12 cellular contexts compared by ENCODE assay signal in the genomic region with DNA sequence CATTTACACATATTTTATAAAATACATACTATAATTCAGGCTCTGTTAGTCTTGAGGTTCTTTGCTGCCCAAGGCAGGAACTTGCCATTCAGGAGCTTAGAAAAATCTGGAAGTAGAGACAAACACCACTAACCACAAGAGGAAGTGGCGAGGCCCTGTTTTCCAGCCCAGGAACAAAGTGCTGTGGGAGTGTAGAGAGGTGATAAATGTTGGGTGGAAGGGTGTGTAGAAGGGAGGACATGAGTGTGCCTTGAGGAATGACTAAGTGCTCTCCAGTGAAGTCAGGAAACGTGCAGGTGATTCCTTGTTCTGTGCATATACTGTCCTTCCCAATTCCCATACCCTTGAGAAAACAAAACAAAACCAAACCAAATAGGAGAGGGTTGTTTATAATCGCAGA.
DNase-seq lines count a peak whose midpoint lies in the region; ATAC-seq and TF ChIP-seq lines count a peak whose summit lies in the region.
"Had no signal": no experiment of that assay in that cellular context is flagged by ENCODE, and none has a peak within 500 bp of the region (broad histone marks: within the 10 kb centered on the region; RNA-seq: fewer than 3 reads in every experiment).

No MANE protein-coding gene starts in this region.

- no peak for TF ChIP-seq EP300 in esophagus muscularis mucosa (IDR thresholded peaks at IDR 0.05)

- H3K27me3 ChIP-seq in Caco-2 (replicated peaks; ENCODE audit: control insufficient read depth, insufficient read depth, low read length) (no peaks in the 10 kb centered on the region), esophagus muscularis mucosa (no peaks in the 10 kb centered on the region), neutrophil (peaks cover 18% of the 10 kb centered on the region)
- H3K27me3 ChIP-seq: uterus had no signal

- peaks cover 37% of the 10 kb centered on the region for H3K9me3 Mint-ChIP-seq in Caco-2 (ENCODE audit: unreplicated experiment)
- H3K9me3 Mint-ChIP-seq in natural killer cell: peaks cover 7 to 9% of the 10 kb centered on the region in 2 donors

- no peak overlapping the region for H3K4me3 ChIP-seq in Caco-2 (ENCODE audit: low read depth, low read length)
- no peak overlapping the region for H3K4me3 ChIP-seq in esophagus muscularis mucosa
- H3K4me3 ChIP-seq in neutrophil (ENCODE audit: low read depth in 1 of 2, low read length in 1 of 2): no peak overlapping the region
- no peak overlapping the region for H3K4me3 ChIP-seq in lower leg skin (ENCODE audit: low read depth, poor library complexity, severe bottlenecking)
- H3K4me3 ChIP-seq: uterus had no signal

- no peak for DNase-seq in Caco-2
- peak; percentile 81 for DNase-seq in OCI-M1 (lab: John Stamatoyannopoulos, UW)
- DNase-seq in esophagus muscularis mucosa (ENCODE audit: extremely low spot score): no peak
- no peak for DNase-seq in NCI-H524 (lab: John Stamatoyannopoulos, UW)
- DNase-seq in natural killer cell: no peak
- DNase-seq in lower leg skin (ENCODE audit: low spot score in 2 of 2): no peak
- DNase-seq: activated gamma-delta T cell, DMS153, SHP77 treated with DMSO at 0.1 percent for 48 hours, uterus had no signal

- H3K9me3 ChIP-seq in Caco-2: peaks cover 15% of the 10 kb centered on the region; the same call in 1 of the 2 replicates
- peaks cover 0 to 17% (median 6%) of the 10 kb centered on the region in 4 donors for H3K9me3 ChIP-seq in esophagus muscularis mucosa
- H3K9me3 ChIP-seq in neutrophil: peaks cover 10% of the 10 kb centered on the region
- H3K9me3 ChIP-seq: uterus had no signal

- H3K4me3 Mint-ChIP-seq in Caco-2 (ENCODE audit: unreplicated experiment) (no peak overlapping the region), natural killer cell (no peak overlapping the region)

- H3K36me3 Mint-ChIP-seq in Caco-2 (ENCODE audit: insufficient read depth, unreplicated experiment) (peaks cover 5% of the 10 kb centered on the region), natural killer cell (peaks cover 16% of the 10 kb centered on the region)

- 50% methylated on average over 3 of the region's 3 CpGs for WGBS in esophagus muscularis mucosa
- 56 to 59% methylated on average over 3 of the region's 3 CpGs for WGBS in lower leg skin, 2 donors

- no TSS peak for BruUV-seq in Caco-2 (replicated peaks; lab: Mats Ljungman, UMichigan)

- intact Hi-C loops in Caco-2 (cut with micrococcal nuclease; ENCODE audit: unreplicated experiment): no loop called here
- intact Hi-C loops in esophagus muscularis mucosa (cut with DNase I): loop anchor here (5.0 kb wide), 1 partner anchor 82 kb away; a partner anchor contains a TSS
- intact Hi-C loops in natural killer cell (cut with micrococcal nuclease): no loop called here
- intact Hi-C loops in lower leg skin (cut with DNase I; ENCODE audit: low total_unique reads): no loop called here

- H3K27ac Mint-ChIP-seq in Caco-2 (ENCODE audit: unreplicated experiment): peak overlapping the region; percentile 85
- no peak overlapping the region for H3K27ac Mint-ChIP-seq in natural killer cell

- H3K27me3 Mint-ChIP-seq in Caco-2 (ENCODE audit: insufficient read depth, unreplicated experiment): no peaks in the 10 kb centered on the region
- H3K27me3 Mint-ChIP-seq in natural killer cell (ENCODE audit: low read depth in 2 of 2): peaks cover 18 to 27% of the 10 kb centered on the region in 2 donors

- TF ChIP-seq CTCF in Caco-2 (IDR thresholded peaks at IDR 0.05; ENCODE audit: insufficient read depth in 1 of 2, low read depth in 1 of 2, low read length in 1 of 2, severe bottlenecking in 1 of 2, unreplicated experiment in 1 of 2) (no peak), esophagus muscularis mucosa (IDR thresholded peaks at IDR 0.05) (no peak), neutrophil (IDR thresholded peaks at IDR 0.05) (no peak), natural killer cell (IDR thresholded peaks at IDR 0.05) (no peak), lower leg skin (IDR thresholded peaks at IDR 0.05) (no peak)

- no peaks in the 10 kb centered on the region for H3K36me3 ChIP-seq in Caco-2 (ENCODE audit: control insufficient read depth, insufficient read depth, low read length)
- no peaks in the 10 kb centered on the region for H3K36me3 ChIP-seq in esophagus muscularis mucosa
- no peaks in the 10 kb centered on the region for H3K36me3 ChIP-seq in neutrophil
- H3K36me3 ChIP-seq: uterus had no signal

- TF ChIP-seq POLR2A in esophagus muscularis mucosa (IDR thresholded peaks at IDR 0.05; ENCODE audit: low read depth) (no peak), lower leg skin (IDR thresholded peaks at IDR 0.05) (no peak)

- H3K4me1 Mint-ChIP-seq in Caco-2 (ENCODE audit: low read depth, unreplicated experiment): peaks cover 23% of the 10 kb centered on the region
- no peaks in the 10 kb centered on the region for H3K4me1 Mint-ChIP-seq in natural killer cell

- ATAC-seq in HG02588 (IDR thresholded peaks at IDR 0.05; ENCODE audit: unreplicated experiment) (no peak), natural killer cell (no peak)

- peaks cover 27% of the 10 kb centered on the region for H3K4me1 ChIP-seq in Caco-2
- H3K4me1 ChIP-seq in esophagus muscularis mucosa: peaks cover 18 to 30% (median 23%) of the 10 kb centered on the region in 4 donors
- H3K4me1 ChIP-seq in neutrophil (ENCODE audit: control insufficient read depth in 1 of 2, insufficient read depth in 1 of 2, low read depth in 1 of 2, low read length in 1 of 2): peaks cover 12 to 13% of the 10 kb centered on the region in 2 experiments
- H3K4me1 ChIP-seq: uterus had no signal

- H3K27ac ChIP-seq in esophagus muscularis mucosa (replicated peaks in 1 of 4): peak overlapping the region; percentile 50 to 73 (median 62)
- H3K27ac ChIP-seq in neutrophil: peak overlapping the region; percentile 59

- CTCF ChIA-PET in Caco-2 (lab: Charles Lee): no interaction called here

- POLR2A ChIA-PET in Caco-2 (lab: Charles Lee): no interaction called here
